ENCODE assay signal across 8 cellular contexts in the genomic region with DNA sequence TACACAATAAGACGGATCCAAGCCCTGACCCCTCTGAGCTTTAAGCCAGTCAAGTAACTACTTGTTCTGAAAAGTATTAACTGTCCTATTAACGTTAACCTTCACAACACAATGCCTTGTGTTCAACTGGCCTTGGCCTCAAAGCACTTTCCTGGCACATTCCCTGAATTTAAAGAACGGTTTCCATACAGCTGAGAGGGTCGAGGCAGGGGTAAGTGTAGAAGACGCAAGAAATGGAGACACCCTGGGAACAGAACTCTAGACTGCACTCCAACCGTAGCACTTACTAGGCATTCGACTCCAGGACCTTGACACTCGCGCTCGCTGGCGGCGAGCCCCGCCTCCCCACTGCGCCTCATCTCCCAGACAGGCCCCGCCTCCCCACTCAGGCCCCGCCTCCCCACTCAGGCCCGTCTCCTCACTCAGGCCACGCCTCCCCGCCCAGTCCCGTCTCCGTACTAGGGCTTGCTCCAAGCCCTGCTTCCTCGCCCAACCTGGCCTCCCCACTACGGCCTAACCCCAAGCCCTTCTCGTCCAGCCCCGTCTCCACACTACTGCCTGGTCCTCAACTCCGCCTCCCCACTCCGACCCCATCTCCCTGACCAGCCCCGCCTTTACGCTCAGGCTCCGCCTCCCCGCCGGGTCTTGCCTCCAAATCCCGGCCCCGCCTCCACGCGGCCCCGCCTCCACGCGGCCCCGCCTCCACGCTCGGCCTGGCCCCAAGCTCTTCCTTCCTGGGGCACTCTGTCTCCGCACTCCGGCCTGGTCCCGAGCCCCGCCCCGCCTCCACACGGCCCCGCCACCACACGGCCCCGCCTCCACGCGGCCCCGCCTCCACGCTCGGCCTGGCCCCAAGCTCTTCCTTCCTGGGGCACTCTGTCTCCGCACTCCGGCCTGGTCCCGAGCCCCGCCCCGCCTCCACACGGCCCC. TPM values are rescaled to one million over a fixed set of nuclear protein-coding genes. Genes with fewer than 3 reads are reported as not detected.
A peak's percentile ranks its signal among the peaks of the same experiment; 100 is the strongest.
DNase-seq lines count a peak whose midpoint lies in the region; ATAC-seq and TF ChIP-seq lines count a peak whose summit lies in the region.

No MANE protein-coding gene starts in this region.

- ATAC-seq in natural killer cell, result peak; percentile 70 to 83 (median 70)
- peak; percentile 68 to 73 for ATAC-seq in stimulated activated naive B cell treated with anti-CD40 and anti-IgM and Interleukin-4, amounts not matched to agents 10 μg/mL and 1 μg/mL and 100 μg/mL, for 72 hours (replicated peaks)

- H3K4me2 ChIP-seq in GM23248 (ENCODE audit: unreplicated experiment) (peak overlapping the region; percentile 92), fibroblast of lung (ENCODE audit: extremely low read depth, insufficient read depth, low read length) (peak overlapping the region; percentile 80)

- peaks cover 26% of the 10 kb centered on the region for H3F3A ChIP-seq in GM23248 (ENCODE audit: insufficient read depth)

- peak; percentile 99 for DNase-seq in DMS79 treated with DMSO at 0.1 percent for 48 hours (lab: John Stamatoyannopoulos, UW)
- peak; percentile 97 for DNase-seq in GM23248
- DNase-seq in LHCN-M2 (ENCODE audit: low read depth), result peak; percentile 93
- DNase-seq in RKO (ENCODE audit: low spot score), result peak; percentile 92
- peak; percentile 92 to 97 for DNase-seq in activated T-helper 1 cell treated with anti-CD3 and anti-CD28 coated beads, Interleukin-2, amount 50 U/mL, for 16 hours (ENCODE audit: low read depth in 1 of 2, low spot score in 1 of 2)
- peak; percentile 93 to 96 for DNase-seq in fibroblast of lung (ENCODE audit: low read depth in 2 of 2)
- DNase-seq in natural killer cell, result peak; percentile 99
- peak; percentile 91 for DNase-seq in stimulated activated naive B cell treated with anti-CD40 and anti-IgM and Interleukin-4, amounts not matched to agents 10 μg/mL and 1 μg/mL and 100 μg/mL, for 72 hours

- H3K36me3 ChIP-seq in GM23248 (ENCODE audit: low read depth) (no peaks in the 10 kb centered on the region), fibroblast of lung (ENCODE audit: control insufficient read depth, insufficient read depth, low read length) (peaks cover 1% of the 10 kb centered on the region)

- H2AFZ ChIP-seq in GM23248, result peak overlapping the region; percentile 70
- peak overlapping the region; percentile 96 for H2AFZ ChIP-seq in fibroblast of lung (ENCODE audit: low read length)

- peak overlapping the region; percentile 32 for H3K27ac ChIP-seq in GM23248
- peak overlapping the region; percentile 67 for H3K27ac ChIP-seq in fibroblast of lung (ENCODE audit: insufficient read depth, low read length)

- WGBS in GM23248 (ENCODE audit: low coverage in 1 of 2, low lambda C conversion rate in 2 of 2, missing lambda C conversion rate in 2 of 2), 2 experiments, result 1% methylated on average over 15 to 60 of the region's 62 CpGs

- H4K20me1 ChIP-seq in GM23248 (ENCODE audit: insufficient read depth), result no peaks in the 10 kb centered on the region
- H4K20me1 ChIP-seq in fibroblast of lung (ENCODE audit: control insufficient read depth, extremely low read depth, insufficient read depth, low read length), result no peaks in the 10 kb centered on the region

- in situ Hi-C loops in GM23248 (cut with MboI), result no loop called here

- peak overlapping the region; percentile 93 for H3K4me3 Mint-ChIP-seq in natural killer cell
- peak overlapping the region; percentile 90 to 91 for H3K4me3 Mint-ChIP-seq in stimulated activated naive B cell treated with anti-CD40 and anti-IgM and Interleukin-4, amounts not matched to agents 10 μg/mL and 1 μg/mL and 100 μg/mL, for 72 hours

- H3K27me3 ChIP-seq in GM23248 (replicated peaks; ENCODE audit: insufficient read depth) (no peaks in the 10 kb centered on the region), fibroblast of lung (ENCODE audit: control insufficient read depth, insufficient read depth, low read length) (no peaks in the 10 kb centered on the region)

- no peaks in the 10 kb centered on the region for H3K9me3 Mint-ChIP-seq in natural killer cell
- H3K9me3 Mint-ChIP-seq in stimulated activated naive B cell treated with anti-CD40 and anti-IgM and Interleukin-4, amounts not matched to agents 10 μg/mL and 1 μg/mL and 100 μg/mL, for 72 hours, result no peaks in the 10 kb centered on the region

- intact Hi-C loops in natural killer cell (cut with micrococcal nuclease), result loop anchor here (2.0 kb wide), 1 partner anchor 169 kb away; a partner anchor contains a TSS

- H3K4me1 ChIP-seq in GM23248 (ENCODE audit: insufficient read depth) (peaks cover 20% of the 10 kb centered on the region), fibroblast of lung (ENCODE audit: control insufficient read depth, extremely low read depth, insufficient read depth, low read length) (peaks cover 9% of the 10 kb centered on the region)

- H3K79me2 ChIP-seq in GM23248 (ENCODE audit: insufficient read depth), result peaks cover 38% of the 10 kb centered on the region
- H3K79me2 ChIP-seq in fibroblast of lung (ENCODE audit: control insufficient read depth, insufficient read depth, low read length), result peaks cover 24% of the 10 kb centered on the region

- peak overlapping the region; percentile 53 for H3K9ac ChIP-seq in GM23248
- peak overlapping the region; percentile 32 for H3K9ac ChIP-seq in fibroblast of lung (ENCODE audit: insufficient read depth, low read length)

- H3K36me3 Mint-ChIP-seq in natural killer cell, result no peaks in the 10 kb centered on the region
- H3K36me3 Mint-ChIP-seq in stimulated activated naive B cell treated with anti-CD40 and anti-IgM and Interleukin-4, amounts not matched to agents 10 μg/mL and 1 μg/mL and 100 μg/mL, for 72 hours, result peaks cover 10 to 16% of the 10 kb centered on the region in 2 donors

- H3K9me3 ChIP-seq in GM23248 (ENCODE audit: low read depth) (no peaks in the 10 kb centered on the region), fibroblast of lung (ENCODE audit: control insufficient read depth, insufficient read depth, low read depth, low read length) (no peaks in the 10 kb centered on the region)

- peaks cover 41 to 50% of the 10 kb centered on the region in 2 donors for H3K4me1 Mint-ChIP-seq in natural killer cell
- peaks cover 17 to 29% of the 10 kb centered on the region in 2 donors for H3K4me1 Mint-ChIP-seq in stimulated activated naive B cell treated with anti-CD40 and anti-IgM and Interleukin-4, amounts not matched to agents 10 μg/mL and 1 μg/mL and 100 μg/mL, for 72 hours

- H3K9me2 ChIP-seq in GM23248 (ENCODE audit: insufficient read depth), result no peaks in the 10 kb centered on the region

- no peak for TF ChIP-seq CTCF in fibroblast of lung (conservative IDR thresholded peaks at IDR 0.05 in 1 of 2, IDR thresholded peaks at IDR 0.05 in 1 of 2; ENCODE audit: low read depth in 1 of 2, low read length in 2 of 2)
- TF ChIP-seq CTCF in natural killer cell (IDR thresholded peaks at IDR 0.05), result no peak

- no peaks in the 10 kb centered on the region for H3K27me3 Mint-ChIP-seq in natural killer cell (ENCODE audit: low read depth in 2 of 2)
- no peaks in the 10 kb centered on the region for H3K27me3 Mint-ChIP-seq in stimulated activated naive B cell treated with anti-CD40 and anti-IgM and Interleukin-4, amounts not matched to agents 10 μg/mL and 1 μg/mL and 100 μg/mL, for 72 hours

- peak overlapping the region; percentile 92 for H3K27ac Mint-ChIP-seq in natural killer cell
- peak overlapping the region; percentile 96 for H3K27ac Mint-ChIP-seq in stimulated activated naive B cell treated with anti-CD40 and anti-IgM and Interleukin-4, amounts not matched to agents 10 μg/mL and 1 μg/mL and 100 μg/mL, for 72 hours

- H3K4me3 ChIP-seq in GM23248 (peak overlapping the region; percentile 70), fibroblast of lung (replicated peaks in 1 of 4; ENCODE audit: control extremely low read depth in 1 of 4, insufficient read depth in 1 of 4, low read depth in 3 of 4, low read length in 4 of 4) (peak overlapping the region; percentile 1 to 90 (median 48))

RNA-seq across cellular contexts. Expression of a gene that starts 0.9 kb away (rescaled TPM):
- 42.4 and 46.9 TPM in 2 replicates for total RNA-seq in GM23248 (2014; rRNA removed; shearing (Covaris generic))
- polyA plus RNA-seq in GM23248 (2016; fragmentation: Nextera tagmentation; extraction: Ambion mirVana) (27.8 and 32.1 TPM in 2 replicates), fibroblast of lung (30.5 and 33.9 TPM in 2 replicates)
- total RNA-seq in LHCN-M2 (2014; rRNA removed) (27.4 and 31.6 TPM in 2 replicates), fibroblast of lung (21.6 and 31.5 TPM in 2 replicates), natural killer cell (10 to 100 TPM in 2 of 3 donors, 1 to 10 TPM in 1; 9.6 to 15.7 (median 13.6) TPM)
- polyA plus RNA-seq in LHCN-M2 (2012), result 10.2 TPM
- 24.8 and 25.5 TPM in 2 replicates for polyA plus RNA-seq in fibroblast of lung (2012)
- polyA minus RNA-seq in fibroblast of lung (ENCODE audit: low replicate concordance), result 7.9 and 18.8 TPM in 2 replicates

Comparison
In these comparisons a context has a peak if more than half of its experiments do, and no peak if none do; other contexts are left out.
1. Peak in every context shown above with its lines: DNase-seq, ATAC-seq, H3K4me3 ChIP-seq and H3K27ac ChIP-seq.